ENCODE assay signal across 17 cellular contexts in the genomic region with DNA sequence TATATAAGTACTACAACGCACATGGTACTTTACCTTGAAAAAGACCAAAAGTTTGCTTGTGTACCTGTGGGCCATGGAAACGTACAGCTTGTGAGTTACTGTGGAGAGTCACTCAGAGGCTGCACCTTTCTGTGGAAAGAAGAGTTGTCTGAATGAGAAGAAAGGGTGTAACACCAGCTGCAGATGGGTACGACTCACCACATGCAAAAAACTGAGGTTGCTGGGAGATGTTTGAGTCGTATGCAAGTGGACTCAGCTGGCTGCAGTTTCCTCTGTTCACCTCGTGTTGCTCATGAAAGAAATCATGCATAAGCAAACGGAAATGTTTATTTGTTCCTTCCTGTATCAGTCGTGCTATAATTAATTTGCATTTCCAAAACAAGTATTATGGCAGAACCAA. TPM values are rescaled to one million over a fixed set of nuclear protein-coding genes. Genes with fewer than 3 reads are reported as not detected.
DNase-seq lines count a peak whose midpoint lies in the region; ATAC-seq and TF ChIP-seq lines count a peak whose summit lies in the region.
"Had no signal": no experiment of that assay in that cellular context is flagged by ENCODE, and none has a peak within 500 bp of the region (broad histone marks: within the 10 kb centered on the region; RNA-seq: fewer than 3 reads in every experiment).

No MANE protein-coding gene starts in this region.

- H3K27me3 Mint-ChIP-seq in activated T-cell treated with anti-CD3 and anti-CD28 coated beads, Interleukin-2, amount 50 U/mL, for 4 hours (ENCODE audit: low read depth) = peaks cover 14% of the 10 kb centered on the region

- peaks cover 15% of the 10 kb centered on the region for H3K4me1 Mint-ChIP-seq in activated T-cell treated with anti-CD3 and anti-CD28 coated beads, Interleukin-2, amount 50 U/mL, for 4 hours (ENCODE audit: low read depth)

- TF ChIP-seq CTCF in GM12864 (IDR thresholded peaks at IDR 0.05; ENCODE audit: low read depth, low read length, missing control alignments) = no peak
- TF ChIP-seq CTCF in kidney epithelial cell (IDR thresholded peaks at IDR 0.05; ENCODE audit: insufficient read depth, low read length, poor library complexity, severe bottlenecking) = no peak
- no peak for TF ChIP-seq CTCF in suprapubic skin (IDR thresholded peaks at IDR 0.05)

- H3K4me3 Mint-ChIP-seq in activated T-cell treated with anti-CD3 and anti-CD28 coated beads, Interleukin-2, amount 50 U/mL, for 4 hours = no peak overlapping the region

- no peaks in the 10 kb centered on the region for H3K9me3 ChIP-seq in suprapubic skin
- H3K9me3 ChIP-seq: ovary, SJCRH30, tibial artery had no signal

- H3K36me3 ChIP-seq in kidney epithelial cell (ENCODE audit: control insufficient read depth, insufficient read depth, low read length) (no peaks in the 10 kb centered on the region), suprapubic skin (no peaks in the 10 kb centered on the region)
- H3K36me3 ChIP-seq: ovary, SJCRH30, tibial artery had no signal

- peak; percentile 79 for ATAC-seq in activated T-cell treated with anti-CD3 and anti-CD28 coated beads, Interleukin-2, amount 50 U/mL, for 4 hours
- ATAC-seq in left cardiac atrium = no peak
- ATAC-seq in left lobe of liver = no peak
- no peak for ATAC-seq in GM18517 (IDR thresholded peaks at IDR 0.05; ENCODE audit: unreplicated experiment)

- H3K27ac ChIP-seq in suprapubic skin = no peak overlapping the region
- H3K27ac ChIP-seq: ovary, SJCRH30, tibial artery had no signal

- TF ChIP-seq POLR2A in suprapubic skin (IDR thresholded peaks at IDR 0.05) = no peak

- peaks cover 6% of the 10 kb centered on the region for H3K4me1 ChIP-seq in suprapubic skin
- H3K4me1 ChIP-seq: SJCRH30, tibial artery had no signal

- 38% methylated on average over 7 of the region's 7 CpGs for WGBS in suprapubic skin

- no peak for TF ChIP-seq EP300 in suprapubic skin (IDR thresholded peaks at IDR 0.05)

- H3K4me3 ChIP-seq in GM12864 (ENCODE audit: low read depth, low read length) (no peak overlapping the region), kidney epithelial cell (ENCODE audit: low read depth, low read length) (no peak overlapping the region), suprapubic skin (no peak overlapping the region)
- H3K4me3 ChIP-seq: ovary, SJCRH30, tibial artery had no signal

- peak; percentile 34 for DNase-seq in GM12864 (ENCODE audit: low read depth)
- DNase-seq in H4 (ENCODE audit: low spot score) = peak; percentile 14
- no peak for DNase-seq in activated T-cell treated with anti-CD3 and anti-CD28 coated beads, Interleukin-2, amount 50 U/mL, for 4 hours
- peak; percentile 47 for DNase-seq in kidney epithelial cell (ENCODE audit: low read depth)
- DNase-seq in left cardiac atrium = no peak
- no peak for DNase-seq in left lobe of liver (ENCODE audit: low spot score)
- no peak for DNase-seq in suprapubic skin (ENCODE audit: low spot score in 2 of 2)
- DNase-seq: DMS79; H7; NCI-H510A; ovary; SJCRH30; stimulated activated CD4-positive, alpha-beta T cell treated with anti-CD3 and anti-CD28 coated beads, Interleukin-2, amount 100 ng/mL, for 48 hours; tibial artery had no signal

- intact Hi-C loops in left cardiac atrium (cut with DNase I) = no loop called here

- no peaks in the 10 kb centered on the region for H3K36me3 Mint-ChIP-seq in activated T-cell treated with anti-CD3 and anti-CD28 coated beads, Interleukin-2, amount 50 U/mL, for 4 hours (ENCODE audit: insufficient read depth)

- H3K27me3 ChIP-seq in kidney epithelial cell (ENCODE audit: control insufficient read depth, insufficient read depth, low read length) = no peaks in the 10 kb centered on the region
- H3K27me3 ChIP-seq in suprapubic skin = no peaks in the 10 kb centered on the region
- H3K27me3 ChIP-seq: ovary, SJCRH30 had no signal

- no peaks in the 10 kb centered on the region for H3K9me3 Mint-ChIP-seq in activated T-cell treated with anti-CD3 and anti-CD28 coated beads, Interleukin-2, amount 50 U/mL, for 4 hours

RNA-seq across cellular contexts. Expression of gene DYNLRB2, which starts 22.4 kb away (rescaled TPM):
- total RNA-seq in H4 (2014; rRNA removed; shearing (Covaris generic)) = 0.97 TPM in 1 of 2 replicates, not detected in the other
- not detected for total RNA-seq in activated T-cell treated with anti-CD3 and anti-CD28 coated beads, Interleukin-2, amount 50 U/mL, for 4 hours
- total RNA-seq in kidney epithelial cell = not detected in 2 replicates
- total RNA-seq in left cardiac atrium = not detected
- not detected for total RNA-seq in left lobe of liver
- total RNA-seq in suprapubic skin = 1 to 10 TPM; 2.4 to 5.4 (median 3.8) TPM
- total RNA-seq: chondrocyte, LHCN-M2, SJCRH30 had no signal

Comparison
In these comparisons a context has a peak if more than half of its experiments do, and no peak if none do; other contexts are left out.
1. DNase-seq: peak in GM12864 (single experiment), H4 (single experiment) and kidney epithelial cell (single experiment); none in activated T-cell treated with anti-CD3 and anti-CD28 coated beads, Interleukin-2, amount 50 U/mL, for 4 hours (single experiment), left cardiac atrium (single experiment), left lobe of liver (single experiment) and suprapubic skin (0 of 2).
2. ATAC-seq: peak in activated T-cell treated with anti-CD3 and anti-CD28 coated beads, Interleukin-2, amount 50 U/mL, for 4 hours (2 of 2); none in left cardiac atrium (0 of 2), left lobe of liver (single experiment) and GM18517 (single experiment).